ENCODE assay signal across 1 cellular context in genomic region chr18:2147866-2148265, GRCh38.
TF ChIP-seq lines count a peak whose summit lies in the region.

No MANE protein-coding gene starts in this region.

TF ChIP-seq in SK-N-SH treated with all-trans-retinoic acid at 6 μM for 48 hours, 23 proteins besides CTCF, POLR2A, EP300 and RAD21 (continued from another document):
- TF ChIP-seq PPARA (CRISPR knock-in tag; IDR thresholded peaks at IDR 0.05; ENCODE audit: borderline replicate concordance) (no peak), ARNTL (CRISPR knock-in tag; IDR thresholded peaks at IDR 0.05; ENCODE audit: borderline replicate concordance, low read depth) (no peak), ZNF565 (CRISPR knock-in tag; conservative IDR thresholded peaks at IDR 0.05; ENCODE audit: low read depth) (no peak), GLIS3 (CRISPR knock-in tag; IDR thresholded peaks at IDR 0.05) (no peak), ZFP30 (CRISPR knock-in tag; IDR thresholded peaks at IDR 0.05) (no peak), ZNF70 (CRISPR knock-in tag; IDR thresholded peaks at IDR 0.05) (no peak), CREB5 (CRISPR knock-in tag; IDR thresholded peaks at IDR 0.05; ENCODE audit: low read depth) (no peak), TOX (CRISPR knock-in tag; IDR thresholded peaks at IDR 0.05; ENCODE audit: borderline replicate concordance) (no peak), BACH2 (CRISPR knock-in tag; IDR thresholded peaks at IDR 0.05; ENCODE audit: borderline replicate concordance) (no peak), CSDC2 (CRISPR knock-in tag; IDR thresholded peaks at IDR 0.05) (no peak), ZC3H10 (CRISPR knock-in tag; IDR thresholded peaks at IDR 0.05) (no peak)
